In genomic region chr7:51357821-51358220, GRCh38 we compare ENCODE assay signal across 22 cellular contexts. TPM values are rescaled to one million over a fixed set of nuclear protein-coding genes. Genes with fewer than 3 reads are reported as not detected.
DNase-seq lines count a peak whose midpoint lies in the region; ATAC-seq, FAIRE-seq and TF ChIP-seq lines count a peak whose summit lies in the region.
"Had no signal": no experiment of that assay in that cellular context is flagged by ENCODE, and none has a peak within 500 bp of the region (broad histone marks: within the 10 kb centered on the region; RNA-seq: fewer than 3 reads in every experiment).

No MANE protein-coding gene starts in this region.

- no peak for DNase-seq in MCF 10A (ENCODE audit: unreplicated experiment)
- DNase-seq in breast epithelium (ENCODE audit: low spot score in 2 of 2) = no peak
- DNase-seq in PC-3 = no peak
- peak; percentile 21 to 26 for DNase-seq in frontal cortex (ENCODE audit: low spot score in 2 of 2)
- no peak for DNase-seq in gastrocnemius medialis
- DNase-seq in dedifferentiated amniotic fluid mesenchymal stem cell (ENCODE audit: extremely low spot score) = no peak
- DNase-seq: activated CD4-positive, CD25-positive, alpha-beta regulatory T cell treated with anti-CD3 and anti-CD28 coated beads, Interleukin-2, amount 50 U/mL, for 72 hours; activated CD8-positive, alpha-beta memory T cell treated with anti-CD3 and anti-CD28 coated beads for 24 hours; activated naive CD4-positive, alpha-beta T cell treated with anti-CD3 and anti-CD28 coated beads, Interleukin-2, amount 10 ng/mL, durations not matched to agents 7 days and 5 days; activated T-cell treated with anti-CD3 and anti-CD28 coated beads, Interleukin-2, amount 50 U/mL, for 48 hours; CD8-positive, alpha-beta memory T cell; GM23248; naive B cell; NCI-H1436 treated with DMSO at 0.1 percent for 48 hours; stimulated activated CD4-positive, alpha-beta T cell treated with anti-CD3 and anti-CD28 coated beads, Interleukin-1b, Interleukin-23, amount 100 ng/mL, for 48 hours; stimulated activated naive CD8-positive, alpha-beta T cell treated with anti-CD3 and anti-CD28 coated beads, Interleukin-15, Interleukin-2, amounts not matched to agents 100 U/mL and 50 U/mL, for 24 hours had no signal

- no peak overlapping the region for H3K27ac Mint-ChIP-seq in MCF 10A (ENCODE audit: low read depth, unreplicated experiment)
- H3K27ac Mint-ChIP-seq: activated naive CD4-positive, alpha-beta T cell treated with anti-CD3 and anti-CD28 coated beads, Interleukin-2, amount 10 ng/mL, durations not matched to agents 7 days and 5 days; CD8-positive, alpha-beta memory T cell; naive B cell had no signal

- TF ChIP-seq POLR2A in breast epithelium (IDR thresholded peaks at IDR 0.05) = no peak
- no peak for TF ChIP-seq POLR2A in gastrocnemius medialis (IDR thresholded peaks at IDR 0.05)

- no peak overlapping the region for H3K4me2 ChIP-seq in PC-3 (ENCODE audit: low read length)

- H3K4me3 ChIP-seq in breast epithelium = no peak overlapping the region
- H3K4me3 ChIP-seq in PC-3 (ENCODE audit: low read length) = no peak overlapping the region
- no peak overlapping the region for H3K4me3 ChIP-seq in gastrocnemius medialis
- H3K4me3 ChIP-seq: GM23248, SJSA1 had no signal

- peaks cover 10% of the 10 kb centered on the region for H3K27me3 Mint-ChIP-seq in MCF 10A (ENCODE audit: insufficient read depth, unreplicated experiment)
- H3K27me3 Mint-ChIP-seq: activated naive CD4-positive, alpha-beta T cell treated with anti-CD3 and anti-CD28 coated beads, Interleukin-2, amount 10 ng/mL, durations not matched to agents 7 days and 5 days; naive B cell had no signal

- CTCF ChIA-PET in MCF 10A (lab: Yijun Ruan, JAX) = interaction anchor here (0.7 to 11.7 kb wide), 25 partner anchors 9 to 861 kb away, joined by 3 to 284 read pairs (median 3); no protein-coding TSS in a partner anchor
- CTCF ChIA-PET in PC-3 (lab: Charles Lee) = interaction anchor here (0.6 to 2.0 kb wide), 3 partner anchors 95 to 195 kb away, joined by 3 to 10 read pairs (median 6); no protein-coding TSS in a partner anchor

- no peaks in the 10 kb centered on the region for H3K9me2 ChIP-seq in PC-3 (replicated peaks; ENCODE audit: low read length)

- H3K9ac ChIP-seq in PC-3 (ENCODE audit: low read length) = no peak overlapping the region
- H3K9ac ChIP-seq: GM23248 had no signal

- intact Hi-C loops in MCF 10A (cut with micrococcal nuclease) (loop anchor here (1.0 kb wide), 3 partner anchors 105 to 196 kb away; no protein-coding TSS in a partner anchor), breast epithelium (cut with DNase I; ENCODE audit: low total_unique reads) (no loop called here), PC-3 (cut with micrococcal nuclease) (loop anchor here (1.0 kb wide), 3 partner anchors 105 to 196 kb away; no protein-coding TSS in a partner anchor), gastrocnemius medialis (cut with DNase I; ENCODE audit: low total_unique reads) (loop anchor here (5.0 to 10.0 kb wide), 2 partner anchors 41 to 903 kb away; partner anchors contain the start of genes COBL and FIGNL1)

- POLR2A ChIA-PET in MCF 10A (lab: Yijun Ruan, JAX) (interaction anchor here (0.7 to 2.0 kb wide), 3 partner anchors 132 to 195 kb away, joined by 3 to 6 read pairs (median 4); no protein-coding TSS in a partner anchor), PC-3 (lab: Charles Lee; ENCODE audit: unreplicated experiment) (no interaction called here)

- H3K79me2 ChIP-seq in PC-3 (ENCODE audit: low read length) = no peaks in the 10 kb centered on the region

- H3K4me1 Mint-ChIP-seq in MCF 10A (ENCODE audit: insufficient read depth, unreplicated experiment) = no peaks in the 10 kb centered on the region
- H3K4me1 Mint-ChIP-seq: activated naive CD4-positive, alpha-beta T cell treated with anti-CD3 and anti-CD28 coated beads, Interleukin-2, amount 10 ng/mL, durations not matched to agents 7 days and 5 days; CD8-positive, alpha-beta memory T cell had no signal

- peak; percentile 25 for TF ChIP-seq CTCF in MCF 10A (IDR thresholded peaks at IDR 0.05; ENCODE audit: unreplicated experiment)
- no peak for TF ChIP-seq CTCF in breast epithelium (IDR thresholded peaks at IDR 0.05)
- peak; percentile 53; the same call in 1 of the 2 replicates for TF ChIP-seq CTCF in PC-3 (conservative IDR thresholded peaks at IDR 0.05; ENCODE audit: low read depth, low read length)
- peak; percentile 11 to 40 (median 16) for TF ChIP-seq CTCF in gastrocnemius medialis (IDR thresholded peaks at IDR 0.05 in 4 of 5, conservative IDR thresholded peaks at IDR 0.05 in 1 of 5)

- H3K4me3 Mint-ChIP-seq in MCF 10A (ENCODE audit: unreplicated experiment) = no peak overlapping the region
- H3K4me3 Mint-ChIP-seq: activated naive CD4-positive, alpha-beta T cell treated with anti-CD3 and anti-CD28 coated beads, Interleukin-2, amount 10 ng/mL, durations not matched to agents 7 days and 5 days; CD8-positive, alpha-beta memory T cell; naive B cell had no signal

- H2AFZ ChIP-seq in PC-3 (ENCODE audit: low read length) = no peak overlapping the region
- H2AFZ ChIP-seq: GM23248 had no signal

- BruUV-seq in MCF 10A (replicated peaks; lab: Mats Ljungman, UMichigan) = no TSS peak
- no TSS peak for BruUV-seq in PC-3 (replicated peaks; lab: Mats Ljungman, UMichigan)

- no peaks in the 10 kb centered on the region for H4K20me1 ChIP-seq in PC-3 (ENCODE audit: low read length)

- no peaks in the 10 kb centered on the region for H3K4me1 ChIP-seq in breast epithelium
- H3K4me1 ChIP-seq in PC-3 (ENCODE audit: insufficient read depth, low read length) = no peaks in the 10 kb centered on the region
- no peaks in the 10 kb centered on the region for H3K4me1 ChIP-seq in gastrocnemius medialis
- H3K4me1 ChIP-seq: SJSA1 had no signal

- in situ Hi-C loops in gastrocnemius medialis (cut with MboI; ENCODE audit: low sequenced_read_pairs in 4 of 4) = loop anchor here in 1 of 4 donors (5.0 to 25.0 kb wide), 2 partner anchors 196 to 896 kb away; partner anchors contain the start of gene FIGNL1

- FAIRE-seq in frontal cortex (lab: Jason Lieb, UNC) = no peak
- FAIRE-seq: islet of Langerhans had no signal

- H3K9me3 Mint-ChIP-seq in MCF 10A (ENCODE audit: unreplicated experiment) = peaks cover 9% of the 10 kb centered on the region

- H3K36me3 ChIP-seq in breast epithelium = no peaks in the 10 kb centered on the region
- no peaks in the 10 kb centered on the region for H3K36me3 ChIP-seq in PC-3 (ENCODE audit: low read depth, low read length)
- no peaks in the 10 kb centered on the region for H3K36me3 ChIP-seq in gastrocnemius medialis
- H3K36me3 ChIP-seq: SJSA1 had no signal

- H3K27ac ChIP-seq in breast epithelium = no peak overlapping the region
- H3K27ac ChIP-seq in PC-3 (ENCODE audit: low read length) = no peak overlapping the region
- no peak overlapping the region for H3K27ac ChIP-seq in gastrocnemius medialis
- H3K27ac ChIP-seq: GM23248, SJSA1 had no signal

- H3F3A ChIP-seq in PC-3 (ENCODE audit: low read length, unreplicated experiment) = no peaks in the 10 kb centered on the region

- no peaks in the 10 kb centered on the region for H3K27me3 ChIP-seq in breast epithelium
- no peaks in the 10 kb centered on the region for H3K27me3 ChIP-seq in PC-3 (ENCODE audit: low read length)
- no peaks in the 10 kb centered on the region for H3K27me3 ChIP-seq in gastrocnemius medialis
- H3K27me3 ChIP-seq: SJSA1 had no signal

- ATAC-seq in PC-3 (peak; percentile 64), gastrocnemius medialis (peak in 1 of 2 donors; percentile 27), HG03565 (IDR thresholded peaks at IDR 0.05; ENCODE audit: unreplicated experiment) (no peak), HG02759 (IDR thresholded peaks at IDR 0.05; ENCODE audit: unreplicated experiment) (no peak)
- ATAC-seq: stimulated activated naive CD8-positive, alpha-beta T cell treated with anti-CD3 and anti-CD28 coated beads, Interleukin-15, Interleukin-2, amounts not matched to agents 100 U/mL and 50 U/mL, for 24 hours had no signal

- H3K9me3 ChIP-seq in breast epithelium (no peaks in the 10 kb centered on the region), PC-3 (ENCODE audit: low read length) (no peaks in the 10 kb centered on the region), gastrocnemius medialis (no peaks in the 10 kb centered on the region)

- H3K36me3 Mint-ChIP-seq in MCF 10A (ENCODE audit: insufficient read depth, unreplicated experiment) = no peaks in the 10 kb centered on the region
- H3K36me3 Mint-ChIP-seq: activated naive CD4-positive, alpha-beta T cell treated with anti-CD3 and anti-CD28 coated beads, Interleukin-2, amount 10 ng/mL, durations not matched to agents 7 days and 5 days; CD8-positive, alpha-beta memory T cell; naive B cell had no signal

RNA-seq across cellular contexts. Expression of gene COBL, which starts 41.2 kb away (rescaled TPM):
- total RNA-seq in MCF 10A (2022) = 7.3 and 12.3 TPM in 2 replicates
- total RNA-seq in breast epithelium = 10 to 100 TPM in 2 of 3 donors, 1 to 10 TPM in 1; 2.2 to 37.3 (median 16.1) TPM
- 8.6 and 8.8 TPM in 2 replicates for total RNA-seq in PC-3 (2014; rRNA removed)
- total RNA-seq in frontal cortex = 2.4 TPM
- total RNA-seq in gastrocnemius medialis = 100 to 1,000 TPM in 2 of 4 donors, 10 to 100 TPM in 2; 82.1 to 170 (median 124) TPM
- total RNA-seq: CD8-positive, alpha-beta memory T cell; GM23248; lung microvascular endothelial cell; osteocyte; SJSA1 had no signal

Comparison
In these comparisons a context has a peak if more than half of its experiments do, and no peak if none do; other contexts are left out.
1. CTCF ChIP-seq: peak in MCF 10A (single experiment), PC-3 (single experiment) and gastrocnemius medialis (5 of 5); none in breast epithelium (0 of 3).
2. DNase-seq: peak in frontal cortex (2 of 2); none in MCF 10A (single experiment), breast epithelium (0 of 2), PC-3 (single experiment), gastrocnemius medialis (0 of 2) and dedifferentiated amniotic fluid mesenchymal stem cell (single experiment).